8 cellular contexts compared by ENCODE assay signal in the genomic region with DNA sequence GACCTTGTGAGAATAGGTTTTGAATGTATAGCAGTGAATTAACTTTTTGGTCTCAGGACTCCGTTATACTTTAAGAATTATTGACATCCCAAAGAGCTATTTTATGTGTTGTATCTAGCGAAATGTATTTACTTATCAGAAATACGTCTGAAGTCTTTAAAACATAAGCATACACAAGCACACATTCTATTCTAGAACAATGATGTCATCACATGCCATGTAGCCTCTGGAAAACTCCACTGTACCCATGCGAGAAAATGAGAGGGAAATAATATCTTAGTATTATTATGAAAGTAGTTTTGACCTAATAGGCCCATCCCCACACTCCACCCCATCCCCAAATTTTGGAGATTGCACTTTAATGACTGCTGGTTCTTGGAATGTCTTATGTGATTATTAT. TPM values are rescaled to one million over a fixed set of nuclear protein-coding genes. Genes with fewer than 3 reads are reported as not detected.
DNase-seq lines count a peak whose midpoint lies in the region; ATAC-seq, FAIRE-seq and TF ChIP-seq lines count a peak whose summit lies in the region.

No MANE protein-coding gene starts in this region.

- H3K27ac Mint-ChIP-seq in stimulated activated naive CD8-positive, alpha-beta T cell treated with anti-CD3 and anti-CD28 coated beads, Interleukin-15, Interleukin-2, amounts not matched to agents 100 ng/mL and 50 ng/mL, for 24 hours = peak overlapping the region; percentile 96

- H3K23ac ChIP-seq in mesenchymal stem cell (ENCODE audit: low read length in 2 of 2) = no peak overlapping the region

- H3K9me3 Mint-ChIP-seq in stimulated activated naive CD8-positive, alpha-beta T cell treated with anti-CD3 and anti-CD28 coated beads, Interleukin-15, Interleukin-2, amounts not matched to agents 100 ng/mL and 50 ng/mL, for 24 hours = no peaks in the 10 kb centered on the region

- H3K4me1 ChIP-seq in breast epithelium = peaks cover 0 to 12% of the 10 kb centered on the region in 2 donors
- peaks cover 6% of the 10 kb centered on the region for H3K4me1 ChIP-seq in mesenchymal stem cell (ENCODE audit: control insufficient read depth, insufficient read depth, low read depth, low read length)

- no peak overlapping the region for H2AFZ ChIP-seq in mesenchymal stem cell (ENCODE audit: low read depth, low read length)

- DNase-seq in stimulated activated naive CD8-positive, alpha-beta T cell treated with anti-CD3 and anti-CD28 coated beads, Interleukin-15, Interleukin-2, amounts not matched to agents 100 U/mL and 50 U/mL, for 24 hours = no peak
- DNase-seq in breast epithelium (ENCODE audit: low spot score in 2 of 2) (no peak), mesenchymal stem cell (peak; percentile 74), frontal cortex (ENCODE audit: low spot score in 2 of 2) (no peak), DMS79 (lab: John Stamatoyannopoulos, UW) (no peak), NCI-H2196 treated with DMSO at 0.1 percent for 48 hours (lab: John Stamatoyannopoulos, UW; ENCODE audit: unreplicated experiment) (no peak)
- DNase-seq in NK-92 treated with Interleukin-12 subunit alpha and Interleukin-12 subunit beta, amount 100 ng/mL, for 24 hours (lab: John Stamatoyannopoulos, UW) = no peak

- no peak for TF ChIP-seq POLR2A in breast epithelium (IDR thresholded peaks at IDR 0.05)

- H3K36me3 ChIP-seq in breast epithelium = no peaks in the 10 kb centered on the region
- H3K36me3 ChIP-seq in mesenchymal stem cell (ENCODE audit: control insufficient read depth in 1 of 2, insufficient read depth in 2 of 2, low read depth in 1 of 2, low read length in 2 of 2) = peaks cover 15 to 42% of the 10 kb centered on the region in 2 experiments

- TF ChIP-seq CTCF in breast epithelium (IDR thresholded peaks at IDR 0.05) = no peak

- H2BK15ac ChIP-seq in mesenchymal stem cell (ENCODE audit: low read depth, poor library complexity, severe bottlenecking) = no peak overlapping the region

- intact Hi-C loops in breast epithelium (cut with DNase I; ENCODE audit: low total_unique reads) = no loop called here

- peak overlapping the region; percentile 70 for H3K4me2 ChIP-seq in mesenchymal stem cell (ENCODE audit: low read length, poor library complexity, severe bottlenecking)

- H2BK120ac ChIP-seq in mesenchymal stem cell (ENCODE audit: low read depth, low read length) = no peak overlapping the region

- FAIRE-seq in frontal cortex (lab: Jason Lieb, UNC) = no peak

- H3K27me3 Mint-ChIP-seq in stimulated activated naive CD8-positive, alpha-beta T cell treated with anti-CD3 and anti-CD28 coated beads, Interleukin-15, Interleukin-2, amounts not matched to agents 100 ng/mL and 50 ng/mL, for 24 hours = no peaks in the 10 kb centered on the region

- H3K36me3 Mint-ChIP-seq in stimulated activated naive CD8-positive, alpha-beta T cell treated with anti-CD3 and anti-CD28 coated beads, Interleukin-15, Interleukin-2, amounts not matched to agents 100 ng/mL and 50 ng/mL, for 24 hours (ENCODE audit: low read depth) = peaks cover 56% of the 10 kb centered on the region

- no peak overlapping the region for H3K18ac ChIP-seq in mesenchymal stem cell (ENCODE audit: low read depth in 1 of 2, low read length in 2 of 2)

- no peak overlapping the region for H2BK12ac ChIP-seq in mesenchymal stem cell (ENCODE audit: low read length in 2 of 2)

- H3K4ac ChIP-seq in mesenchymal stem cell (ENCODE audit: low read depth in 1 of 2, low read length in 2 of 2) = no peak overlapping the region

- ATAC-seq in stimulated activated naive CD8-positive, alpha-beta T cell treated with anti-CD3 and anti-CD28 coated beads, Interleukin-15, Interleukin-2, amounts not matched to agents 100 U/mL and 50 U/mL, for 24 hours = no peak

- H3K4me3 ChIP-seq in breast epithelium (peak overlapping the region; percentile 88 to 91 (median 88)), mesenchymal stem cell (ENCODE audit: insufficient read depth in 1 of 2, low read depth in 1 of 2, low read length in 2 of 2) (peak overlapping the region in 1 of 2 experiments; percentile 97)

- no peak overlapping the region for H2AK5ac ChIP-seq in mesenchymal stem cell (ENCODE audit: low read length, severe bottlenecking)

- H3K4me3 Mint-ChIP-seq in stimulated activated naive CD8-positive, alpha-beta T cell treated with anti-CD3 and anti-CD28 coated beads, Interleukin-15, Interleukin-2, amounts not matched to agents 100 ng/mL and 50 ng/mL, for 24 hours = peak overlapping the region; percentile 89

- H2BK5ac ChIP-seq in mesenchymal stem cell (ENCODE audit: low read depth, low read length, poor library complexity, severe bottlenecking) = no peak overlapping the region

- H3K14ac ChIP-seq in mesenchymal stem cell (ENCODE audit: low read length in 2 of 2) = no peak overlapping the region

- H3K9me3 ChIP-seq in breast epithelium = no peaks in the 10 kb centered on the region
- H3K9me3 ChIP-seq in mesenchymal stem cell (ENCODE audit: control insufficient read depth, low read length) = no peaks in the 10 kb centered on the region

- H3K4me1 Mint-ChIP-seq in stimulated activated naive CD8-positive, alpha-beta T cell treated with anti-CD3 and anti-CD28 coated beads, Interleukin-15, Interleukin-2, amounts not matched to agents 100 ng/mL and 50 ng/mL, for 24 hours (ENCODE audit: low read depth) = peaks cover 65% of the 10 kb centered on the region

- H3K27ac ChIP-seq in breast epithelium (peak overlapping the region; percentile 1 to 95), mesenchymal stem cell (ENCODE audit: low read length, poor library complexity, severe bottlenecking) (no peak overlapping the region)

- peak overlapping the region; percentile 99 for H3K9ac ChIP-seq in mesenchymal stem cell (ENCODE audit: low read length)

- WGBS in mesenchymal stem cell = 80% methylated on average over 1 of the region's 4 CpGs

- peaks cover 21% of the 10 kb centered on the region for H3K79me1 ChIP-seq in mesenchymal stem cell (replicated peaks; ENCODE audit: low read length, poor library complexity, severe bottlenecking)

- no peaks in the 10 kb centered on the region for H3K27me3 ChIP-seq in breast epithelium
- H3K27me3 ChIP-seq in mesenchymal stem cell (ENCODE audit: control insufficient read depth in 1 of 2, insufficient read depth in 1 of 2, low read length in 2 of 2) = no peaks in the 10 kb centered on the region

- H4K91ac ChIP-seq in mesenchymal stem cell (ENCODE audit: low read length) = no peak overlapping the region

- H4K8ac ChIP-seq in mesenchymal stem cell (ENCODE audit: low read length) = no peak overlapping the region

RNA-seq across cellular contexts. Expression of a gene that starts 1.5 kb away (rescaled TPM):
- total RNA-seq in breast epithelium (100 to 1,000 TPM in 2 of 3 donors, 10 to 100 TPM in 1; 63.5 to 194 (median 126) TPM), frontal cortex (563 TPM)
- 138 TPM for polyA plus RNA-seq in mesenchymal stem cell (2013, experiment 1 of 2)
- 131 TPM for polyA plus RNA-seq in mesenchymal stem cell (2013, experiment 2 of 2)
